6 cellular contexts compared by ENCODE assay signal in genomic region chr7:113154128-113154527, GRCh38.
"Had no signal": no experiment of that assay in that cellular context is flagged by ENCODE, and none has a peak within 500 bp of the region (broad histone marks: within the 10 kb centered on the region; RNA-seq: fewer than 3 reads in every experiment).

No MANE protein-coding gene starts in this region.

- H3K4me3 ChIP-seq: K562 had no signal

- H3K9me3 Mint-ChIP-seq: IgD-negative memory B cell had no signal

- H3K4me3 Mint-ChIP-seq: IgD-negative memory B cell had no signal

- H3K27ac Mint-ChIP-seq: IgD-negative memory B cell had no signal

- DNase-seq: IMR-90, KBM-7, KG1 had no signal

- H3K36me3 Mint-ChIP-seq: IgD-negative memory B cell had no signal

- H3K27ac ChIP-seq: HL-60 had no signal
